ENCODE assay signal across 8 cellular contexts in genomic region chr6:16769131-16769985, GRCh38. TPM values are rescaled to one million over a fixed set of nuclear protein-coding genes. Genes with fewer than 3 reads are reported as not detected.
DNase-seq lines count a peak whose midpoint lies in the region; ATAC-seq, FAIRE-seq and TF ChIP-seq lines count a peak whose summit lies in the region.

No MANE protein-coding gene starts in this region.

- no peak overlapping the region for H3K27ac ChIP-seq in HepG2 (ENCODE audit: extremely low read length, insufficient read depth, low read length)

- peak overlapping the region; percentile 16 to 53 for H3K27ac Mint-ChIP-seq in T-cell

- H2AFZ ChIP-seq in HepG2 (ENCODE audit: low read length), result no peak overlapping the region

- DNase-seq in AG09319 (ENCODE audit: extremely low read depth, low read depth), result peak; percentile 69
- DNase-seq in T-cell, result peak; percentile 32 to 77 (median 64)
- DNase-seq in amniotic epithelial cell (ENCODE audit: low read depth), result peak; percentile 99
- DNase-seq in HepG2 (ENCODE audit: low spot score), result peak; percentile 39
- DNase-seq in stimulated activated CD8-positive, alpha-beta memory T cell treated with anti-CD3 and anti-CD28 coated beads, Interleukin-4, amount 100 ng/mL, for 1 hour (ENCODE audit: low read depth in 2 of 2, low spot score in 1 of 2), result peak; percentile 34 to 47
- DNase-seq in NCI-H510A treated with DMSO at 0.1 percent for 48 hours (lab: John Stamatoyannopoulos, UW), result no peak
- DNase-seq in iPS-NIHi7 (ENCODE audit: extremely low spot score), result no peak

- no peak overlapping the region for H3K4me3 ChIP-seq in HepG2 (replicated peaks in 1 of 3; ENCODE audit: insufficient read depth in 1 of 3, low read depth in 2 of 3, low read length in 3 of 3)

- H3K4me2 ChIP-seq in HepG2 (ENCODE audit: low read depth, low read length), result peak overlapping the region; percentile 27

- H3K36me3 ChIP-seq in HepG2 (replicated peaks in 1 of 2; ENCODE audit: control insufficient read depth in 1 of 2, insufficient read depth in 2 of 2, low read length in 2 of 2), result no peaks in the 10 kb centered on the region

- TF ChIP-seq CTCF in AG09319 (IDR thresholded peaks at IDR 0.05; ENCODE audit: low read depth, low read length) (no peak), HepG2 (CRISPR knock-in tag; IDR thresholded peaks at IDR 0.05) (no peak)

- ATAC-seq in HG02981 (IDR thresholded peaks at IDR 0.05; ENCODE audit: unreplicated experiment) (peak; percentile 53), T-cell (replicated peaks in 1 of 4) (peak; percentile 91 to 96 (median 94)), HepG2 (no peak)

- H3K9me3 Mint-ChIP-seq in T-cell, result no peaks in the 10 kb centered on the region

- peaks cover 50 to 71% (median 59%) of the 10 kb centered on the region in 3 donors for H3K4me1 Mint-ChIP-seq in T-cell

- no peaks in the 10 kb centered on the region for H3K9me3 ChIP-seq in HepG2 (ENCODE audit: low read length)

- CTCF ChIA-PET in T-cell (lab: Charles Lee) (interaction anchor here in 1 of 2 donors (0.6 to 1.1 kb wide), 5 partner anchors 10 to 447 kb away, joined by 3 to 9 read pairs (median 4); no protein-coding TSS in a partner anchor), HepG2 (lab: Yijun Ruan, JAX; ENCODE audit: low intra/inter-chr PET ratio, low total read pairs) (interaction anchor here (2.5 kb wide), 1 partner anchor 437 kb away, joined by 10 read pairs; no protein-coding TSS in a partner anchor)

- in situ Hi-C loops in HepG2 (cut with HindIII; ENCODE audit: extremely low pct_ligation_motif_present, low pct_unique_long_range_greater_than_20kb), result loop anchor here (5.0 kb wide), 1 partner anchor 193 kb away; no protein-coding TSS in a partner anchor

- H3K4me3 Mint-ChIP-seq in T-cell, result peak overlapping the region in 1 of 3 donors; percentile 1

- no peaks in the 10 kb centered on the region for H3K36me3 Mint-ChIP-seq in T-cell

- peak; percentile 21 for FAIRE-seq in HepG2 (lab: Jason Lieb, UNC)

- no peak overlapping the region for H3K9ac ChIP-seq in HepG2 (ENCODE audit: insufficient read depth, low read depth, low read length)

- H3K27me3 Mint-ChIP-seq in T-cell, result no peaks in the 10 kb centered on the region

- intact Hi-C loops in HepG2 (cut with micrococcal nuclease; ENCODE audit: unreplicated experiment), result loop anchor here (10.0 kb wide), 1 partner anchor 355 kb away; no protein-coding TSS in a partner anchor

- H3K79me2 ChIP-seq in HepG2 (ENCODE audit: insufficient read depth, low read length), result no peaks in the 10 kb centered on the region

- POLR2A ChIA-PET in T-cell (lab: Charles Lee) (interaction anchor here in 1 of 2 donors (0.5 to 0.7 kb wide), 3 partner anchors 24 to 1381 kb away, joined by 3 to 13 read pairs (median 3); no protein-coding TSS in a partner anchor), HepG2 (lab: Yijun Ruan, JAX) (interaction anchor here (1.0 kb wide), 1 partner anchor 11 kb away, joined by 3 read pairs; no protein-coding TSS in a partner anchor)

- WGBS in HepG2 (ENCODE audit: low lambda C conversion rate), result 38% methylated on average over 8 of the region's 8 CpGs

- no peak for TF ChIP-seq RAD21 in HepG2 (CRISPR knock-in tag; IDR thresholded peaks at IDR 0.05)

- no peaks in the 10 kb centered on the region for H3K27me3 ChIP-seq in HepG2 (ENCODE audit: control insufficient read depth in 1 of 2, insufficient read depth in 2 of 2, low read length in 2 of 2)

- TF ChIP-seq EP300 in HepG2 (IDR thresholded peaks at IDR 0.05; ENCODE audit: low read depth in 2 of 2, low read length in 2 of 2) (no peak), HepG2 (CRISPR knock-in tag; IDR thresholded peaks at IDR 0.05; ENCODE audit: borderline replicate concordance) (no peak)

- H4K20me1 ChIP-seq in HepG2 (ENCODE audit: insufficient read depth, low read length), result no peaks in the 10 kb centered on the region

- peaks cover 37% of the 10 kb centered on the region for H3K4me1 ChIP-seq in HepG2 (ENCODE audit: insufficient read depth, low read length)

- no peak for TF ChIP-seq POLR2A in HepG2 (IDR thresholded peaks at IDR 0.05; ENCODE audit: insufficient read depth in 1 of 2, low read depth in 2 of 2, low read length in 2 of 2)

- BruUV-seq in HepG2 (replicated peaks; lab: Mats Ljungman, UMichigan), result no TSS peak

TF ChIP-seq in HepG2, 621 proteins besides CTCF, POLR2A, EP300 and RAD21 (continues in another document):
- TF ChIP-seq ZGPAT (CRISPR knock-in tag; IDR thresholded peaks at IDR 0.05), result no peak
- TF ChIP-seq GMEB1 (CRISPR knock-in tag; IDR thresholded peaks at IDR 0.05; ENCODE audit: borderline replicate concordance), result no peak
- no peak for TF ChIP-seq KLF16 (CRISPR knock-in tag; IDR thresholded peaks at IDR 0.05)
- no peak for TF ChIP-seq ZNF598 (CRISPR knock-in tag; IDR thresholded peaks at IDR 0.05; ENCODE audit: borderline replicate concordance)
- 0 out of 2 replicates have a peak, but pooled peaks have one; percentile 8 for TF ChIP-seq RARA (CRISPR knock-in tag; IDR thresholded peaks at IDR 0.05)
- TF ChIP-seq GZF1 (CRISPR knock-in tag; IDR thresholded peaks at IDR 0.05), result no peak
- TF ChIP-seq ZNF335 (CRISPR knock-in tag; IDR thresholded peaks at IDR 0.05), result 0 out of 2 replicates have a peak, but pooled peaks have one; percentile 19

RNA-seq across cellular contexts. Expression of gene ATXN1, which starts 8.1 kb away (rescaled TPM):
- total RNA-seq in T-cell (100 to 1,000 TPM in 1 of 5 donors, 10 to 100 TPM in 4; 65.1 to 101 (median 77.5) TPM), HepG2 (2016; rRNA removed; fragmentation: Illumina TruSeq; extraction: Trizol) (16.3 and 20.7 TPM in 2 replicates)
- 21.4 and 22.2 TPM in 2 replicates for total RNA-seq in HepG2 (2016; cell fraction: cytosol; rRNA removed; fragmentation: Illumina TruSeq; extraction: Trizol; ENCODE audit: low read depth)
- 15.7 and 19.7 TPM in 2 replicates for total RNA-seq in HepG2 (2016; cell fraction: insoluble cytoplasmic fraction; rRNA removed; fragmentation: Illumina TruSeq; extraction: Trizol)
- total RNA-seq in HepG2 (2016; cell fraction: membrane; rRNA removed; fragmentation: Illumina TruSeq; extraction: Trizol), result 19.8 and 25.4 TPM in 2 replicates
- 49.6 and 54.8 TPM in 2 replicates for total RNA-seq in HepG2 (2016; cell fraction: nucleus; rRNA removed; fragmentation: Illumina TruSeq; extraction: Trizol)
- polyA plus RNA-seq in HepG2 (2011; rRNA removed), result 39.5 and 40.2 TPM in 2 replicates
- polyA plus RNA-seq in HepG2 (2011; cell fraction: cytosol; rRNA removed), result 18.2 and 19.6 TPM in 2 replicates
- 69.8 and 87.7 TPM in 2 replicates for polyA plus RNA-seq in HepG2 (2011; cell fraction: nucleus; rRNA removed)
- polyA plus RNA-seq in HepG2 (2012), result 20.4 and 28.6 TPM in 2 replicates
- polyA plus RNA-seq in HepG2 (2016; cell fraction: cytosol; fragmentation: Illumina TruSeq; extraction: Trizol; ENCODE audit: low read depth), result 2.6 and 3.3 TPM in 2 replicates
- 12.1 and 12.2 TPM in 2 replicates for polyA plus RNA-seq in HepG2 (2016; cell fraction: insoluble cytoplasmic fraction; fragmentation: Illumina TruSeq; extraction: Trizol; ENCODE audit: low read depth)
- 4.0 and 4.1 TPM in 2 replicates for polyA plus RNA-seq in HepG2 (2016; cell fraction: membrane; fragmentation: Illumina TruSeq; extraction: Trizol; ENCODE audit: low read depth)
- 18.8 TPM in 2 replicates for polyA plus RNA-seq in HepG2 (2016; cell fraction: nucleus; fragmentation: Illumina TruSeq; extraction: Trizol; ENCODE audit: insufficient read depth, low read depth)
- polyA minus RNA-seq in HepG2 (2011; rRNA and poly(A)+ RNA removed; ENCODE audit: low replicate concordance), result 13.4 and 120 TPM in 2 replicates
- 36.1 and 49.7 TPM in 2 replicates for polyA minus RNA-seq in HepG2 (2011; cell fraction: cytosol; rRNA and poly(A)+ RNA removed)
- polyA minus RNA-seq in HepG2 (2011; cell fraction: nucleus; rRNA and poly(A)+ RNA removed), result 200 and 217 TPM in 2 replicates

Comparison
In these comparisons a context has a peak if more than half of its experiments do, and no peak if none do; other contexts are left out.
1. DNase-seq: peak in AG09319 (single experiment), T-cell (34 of 34), amniotic epithelial cell (single experiment), HepG2 (single experiment) and stimulated activated CD8-positive, alpha-beta memory T cell treated with anti-CD3 and anti-CD28 coated beads, Interleukin-4, amount 100 ng/mL, for 1 hour (2 of 2); none in NCI-H510A treated with DMSO at 0.1 percent for 48 hours (single experiment) and iPS-NIHi7 (single experiment).